26 cellular contexts compared by ENCODE assay signal in the genomic region with DNA sequence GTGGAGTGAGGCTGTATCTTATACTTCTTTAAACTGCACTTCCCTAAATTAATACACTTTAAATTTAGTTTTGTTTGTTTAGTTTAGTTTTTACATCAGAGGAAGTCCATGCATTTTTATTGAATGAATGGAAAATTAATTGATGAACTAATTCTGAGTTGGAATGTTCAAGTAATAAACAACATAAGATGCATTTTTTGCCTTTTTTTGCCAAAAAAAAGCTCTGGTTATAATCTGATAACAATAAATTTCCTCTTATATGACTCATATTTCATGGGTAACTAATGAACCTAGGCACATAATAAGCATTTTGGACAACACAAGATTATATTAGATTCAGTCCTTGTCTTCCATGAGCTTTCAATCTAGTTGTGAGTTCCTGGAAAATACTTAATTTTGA.
"Had no signal": no experiment of that assay in that cellular context is flagged by ENCODE, and none has a peak within 500 bp of the region (broad histone marks: within the 10 kb centered on the region; RNA-seq: fewer than 3 reads in every experiment).

No MANE protein-coding gene starts in this region.

- H3K4me2 ChIP-seq: hepatocyte had no signal

- H3K27ac ChIP-seq: coronary artery, foreskin keratinocyte, hepatocyte, left ventricle myocardium inferior, lower lobe of right lung, thoracic aorta had no signal

- H3K27me3 ChIP-seq: hepatocyte, transverse colon had no signal

- H3K36me3 Mint-ChIP-seq: memory B cell; naive B cell; stimulated activated naive B cell treated with anti-CD40 and anti-IgM and Interleukin-4, amounts not matched to agents 10 μg/mL and 1 μg/mL and 100 μg/mL, for 72 hours had no signal

- FAIRE-seq: endothelial cell of umbilical vein, kidney had no signal

- H3K4me1 Mint-ChIP-seq: endodermal cell; memory B cell; naive B cell; nephron progenitor cell; stimulated activated naive B cell treated with anti-CD40 and anti-IgM and Interleukin-4, amounts not matched to agents 10 μg/mL and 1 μg/mL and 100 μg/mL, for 72 hours; stimulated activated naive CD8-positive, alpha-beta T cell treated with anti-CD3 and anti-CD28 coated beads, Interleukin-15, amount 100 ng/mL, for 72 hours had no signal

- H3K79me2 ChIP-seq: hepatocyte had no signal

- H3K27me3 Mint-ChIP-seq: memory B cell; naive B cell; stimulated activated naive B cell treated with anti-CD40 and anti-IgM and Interleukin-4, amounts not matched to agents 10 μg/mL and 1 μg/mL and 100 μg/mL, for 72 hours; stimulated activated naive CD8-positive, alpha-beta T cell treated with anti-CD3 and anti-CD28 coated beads, Interleukin-15, amount 100 ng/mL, for 72 hours had no signal

- H3K4me3 Mint-ChIP-seq: endodermal cell; memory B cell; naive B cell; nephron progenitor cell; stimulated activated naive B cell treated with anti-CD40 and anti-IgM and Interleukin-4, amounts not matched to agents 10 μg/mL and 1 μg/mL and 100 μg/mL, for 72 hours; stimulated activated naive CD8-positive, alpha-beta T cell treated with anti-CD3 and anti-CD28 coated beads, Interleukin-15, amount 100 ng/mL, for 72 hours had no signal

- H2AFZ ChIP-seq: hepatocyte had no signal

- ATAC-seq: foreskin keratinocyte; left cardiac atrium; lower lobe of right lung; sciatic nerve; stimulated activated naive B cell treated with anti-CD40 and anti-IgM and Interleukin-4, amounts not matched to agents 10 μg/mL and 1 μg/mL and 100 μg/mL, for 72 hours; stimulated activated naive CD8-positive, alpha-beta T cell treated with anti-CD3 and anti-CD28 coated beads, Interleukin-15, amount 100 ng/mL, for 72 hours had no signal

- H3K4me1 ChIP-seq: foreskin keratinocyte, left ventricle myocardium inferior, lower lobe of right lung had no signal

- H3K36me3 ChIP-seq: left ventricle myocardium inferior, lower lobe of right lung, thoracic aorta, transverse colon had no signal

- H3K9me3 ChIP-seq: left ventricle myocardium inferior, lower lobe of right lung, thoracic aorta, transverse colon had no signal

- H3K27ac Mint-ChIP-seq: endodermal cell; memory B cell; naive B cell; nephron progenitor cell; stimulated activated naive B cell treated with anti-CD40 and anti-IgM and Interleukin-4, amounts not matched to agents 10 μg/mL and 1 μg/mL and 100 μg/mL, for 72 hours; stimulated activated naive CD8-positive, alpha-beta T cell treated with anti-CD3 and anti-CD28 coated beads, Interleukin-15, amount 100 ng/mL, for 72 hours had no signal

- H3K4me3 ChIP-seq: coronary artery, hepatocyte, left ventricle myocardium inferior, lower lobe of right lung, skin epidermis, thoracic aorta, transverse colon had no signal

- DNase-seq: effector CD4-positive, alpha-beta T cell; endodermal cell; erythroblast; foreskin keratinocyte; head of caudate nucleus; kidney; left cardiac atrium; left ventricle myocardium inferior; lower lobe of right lung; midbrain; naive B cell; nephron progenitor cell; posterior cingulate gyrus; stimulated activated CD4-positive, alpha-beta T cell treated with anti-CD3 and anti-CD28 coated beads, Interleukin-2, amount 100 ng/mL, for 24 hours; stimulated activated CD4-positive, alpha-beta T cell treated with anti-CD3 and anti-CD28 coated beads, Interleukin-4, amount 100 ng/mL, for 4 hours; stimulated activated naive B cell treated with anti-CD40 and anti-IgM and Interleukin-4, amounts not matched to agents 10 μg/mL and 1 μg/mL and 100 μg/mL, for 72 hours; stimulated activated naive CD8-positive, alpha-beta T cell treated with anti-CD3 and anti-CD28 coated beads, Interleukin-15, amount 100 ng/mL, for 72 hours; substantia nigra; transverse colon had no signal

- H3K9me3 Mint-ChIP-seq: memory B cell; naive B cell; nephron progenitor cell; stimulated activated naive B cell treated with anti-CD40 and anti-IgM and Interleukin-4, amounts not matched to agents 10 μg/mL and 1 μg/mL and 100 μg/mL, for 72 hours; stimulated activated naive CD8-positive, alpha-beta T cell treated with anti-CD3 and anti-CD28 coated beads, Interleukin-15, amount 100 ng/mL, for 72 hours had no signal
